ENCODE assay signal across 8 cellular contexts in genomic region chr10:104350146-104350635, GRCh38. TPM values are rescaled to one million over a fixed set of nuclear protein-coding genes. Genes with fewer than 3 reads are reported as not detected.
DNase-seq lines count a peak whose midpoint lies in the region; ATAC-seq and TF ChIP-seq lines count a peak whose summit lies in the region.

No MANE protein-coding gene starts in this region.

- H3K27ac ChIP-seq in body of pancreas = peak overlapping the region in 1 of 4 donors; percentile 11
- H3K27ac ChIP-seq in stomach smooth muscle (ENCODE audit: low read length) = no peak overlapping the region

- peak; percentile 44 to 88 (median 82) for TF ChIP-seq CTCF in body of pancreas (IDR thresholded peaks at IDR 0.05)

- DNase-seq in COR-L47 (lab: John Stamatoyannopoulos, UW) = peak; percentile 43
- DNase-seq in NCI-H510A (lab: John Stamatoyannopoulos, UW) = peak; percentile 24
- DNase-seq in body of pancreas = peak in 1 of 4 donors; percentile 47
- DNase-seq in iris pigment epithelial cell (ENCODE audit: low read depth) = peak; percentile 81
- no peak for DNase-seq in stimulated activated CD4-positive, alpha-beta T cell treated with anti-CD3 and anti-CD28 coated beads, Interleukin-4, amount 100 ng/mL, for 4 hours

- no peaks in the 10 kb centered on the region for H3K9me3 ChIP-seq in body of pancreas
- no peaks in the 10 kb centered on the region for H3K9me3 ChIP-seq in stomach smooth muscle (ENCODE audit: control insufficient read depth in 2 of 2, low read length in 2 of 2)

- H3K4me1 ChIP-seq in body of pancreas (peaks cover 21% of the 10 kb centered on the region), stomach smooth muscle (ENCODE audit: control insufficient read depth, insufficient read depth, low read length) (peaks cover 19% of the 10 kb centered on the region)

- peak overlapping the region; percentile 8 to 37 for H3K9ac ChIP-seq in stomach smooth muscle (ENCODE audit: low read length in 2 of 2)

- peak; percentile 49 for ATAC-seq in GM19023 (IDR thresholded peaks at IDR 0.05; ENCODE audit: unreplicated experiment)
- ATAC-seq in HG03103 (IDR thresholded peaks at IDR 0.05; ENCODE audit: low read depth, unreplicated experiment) = peak; percentile 38
- peak; percentile 70 for ATAC-seq in body of pancreas

- intact Hi-C loops in body of pancreas (cut with DNase I) = no loop called here

- H3K27me3 ChIP-seq in body of pancreas (no peaks in the 10 kb centered on the region), stomach smooth muscle (ENCODE audit: control insufficient read depth in 1 of 2, insufficient read depth in 2 of 2, low read length in 2 of 2) (no peaks in the 10 kb centered on the region)

- H3K4me3 ChIP-seq in body of pancreas (no peak overlapping the region), stomach smooth muscle (ENCODE audit: low read length in 2 of 2) (peak overlapping the region; percentile 31 to 58)

- H3K36me3 ChIP-seq in body of pancreas (replicated peaks in 1 of 2; ENCODE audit: insufficient read depth in 1 of 2, low read depth in 2 of 2) (no peaks in the 10 kb centered on the region), stomach smooth muscle (ENCODE audit: control insufficient read depth in 2 of 2, insufficient read depth in 2 of 2, low read length in 2 of 2) (no peaks in the 10 kb centered on the region)

- 16 to 17% methylated on average over 6 of the region's 6 CpGs for WGBS in body of pancreas, 2 donors

- no peak for TF ChIP-seq POLR2A in body of pancreas (IDR thresholded peaks at IDR 0.05)

RNA-seq across cellular contexts. Expression of gene CFAP58, which starts 3.4 kb away (rescaled TPM):
- total RNA-seq in body of pancreas = under 1 TPM in 1 of 2 donors, not detected in 1; 0.26 TPM

RNA-seq across cellular contexts. Expression of gene ITPRIP, which starts 11.9 kb away (rescaled TPM):
- total RNA-seq in body of pancreas = 1 to 10 TPM; 4.7 to 7.9 TPM

Comparison
In these comparisons a context has a peak if more than half of its experiments do, and no peak if none do; other contexts are left out.
1. DNase-seq: peak in COR-L47 (single experiment), NCI-H510A (single experiment) and iris pigment epithelial cell (single experiment); none in stimulated activated CD4-positive, alpha-beta T cell treated with anti-CD3 and anti-CD28 coated beads, Interleukin-4, amount 100 ng/mL, for 4 hours (0 of 2).
2. H3K4me3 ChIP-seq: peak in stomach smooth muscle (2 of 2); none in body of pancreas (0 of 2).
3. Peak in every context shown above with its lines, with median percentiles within 50 percentile points of each other: ATAC-seq.